Comparison of ENCODE assay signal across 20 cellular contexts in the genomic region with DNA sequence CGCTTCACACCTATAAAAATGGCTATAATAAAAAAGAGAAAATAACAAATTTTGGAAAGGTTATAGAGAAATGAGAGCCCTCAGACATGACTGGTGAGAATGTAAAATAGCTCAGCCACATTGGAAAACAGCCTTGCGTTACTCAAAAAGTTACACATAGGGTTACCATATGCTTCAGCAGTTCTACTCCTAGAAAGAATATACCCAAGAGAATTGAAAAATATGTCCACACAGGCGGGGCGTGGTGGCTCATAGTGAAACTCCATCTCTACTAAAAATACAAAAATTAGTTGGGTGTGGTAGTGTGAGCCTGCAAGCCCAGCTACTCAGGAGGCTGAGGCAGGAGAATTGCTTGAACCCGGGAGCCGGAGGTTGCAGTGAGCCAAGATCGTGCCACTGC. TPM values are rescaled to one million over a fixed set of nuclear protein-coding genes. Genes with fewer than 3 reads are reported as not detected.
A peak's percentile ranks its signal among the peaks of the same experiment; 100 is the strongest.
DNase-seq lines count a peak whose midpoint lies in the region; ATAC-seq, FAIRE-seq and TF ChIP-seq lines count a peak whose summit lies in the region.
"Had no signal": no experiment of that assay in that cellular context is flagged by ENCODE, and none has a peak within 500 bp of the region (broad histone marks: within the 10 kb centered on the region; RNA-seq: fewer than 3 reads in every experiment).

No MANE protein-coding gene starts in this region.

- H3K4me1 Mint-ChIP-seq in IgD-negative memory B cell (peaks cover 9 to 22% (median 19%) of the 10 kb centered on the region in 3 donors), Calu3 (ENCODE audit: low read depth, unreplicated experiment) (peaks cover 9% of the 10 kb centered on the region)
- H3K4me1 Mint-ChIP-seq in activated naive CD8-positive, alpha-beta T cell treated with anti-CD3 and anti-CD28 coated beads for 36 hours, result peaks cover 16% of the 10 kb centered on the region
- H3K4me1 Mint-ChIP-seq: mesothelial cell of epicardium had no signal

- BruUV-seq in Calu3 (replicated peaks; lab: Mats Ljungman, UMichigan), result no TSS peak

- TF ChIP-seq CTCF in GM12865 (IDR thresholded peaks at IDR 0.05; ENCODE audit: insufficient read depth, low read depth, low read length, missing control alignments) (no peak), Calu3 (IDR thresholded peaks at IDR 0.05; ENCODE audit: unreplicated experiment) (no peak)

- CTCF ChIA-PET in Calu3 (lab: Charles Lee), result no interaction called here

- no peak overlapping the region; the same call in 1 of the 2 replicates for H3K4me3 ChIP-seq in GM12865 (ENCODE audit: low read depth, low read length)
- H3K4me3 ChIP-seq: neural progenitor cell had no signal

- H3K27ac Mint-ChIP-seq in IgD-negative memory B cell (no peak overlapping the region), Calu3 (ENCODE audit: unreplicated experiment) (no peak overlapping the region)
- H3K27ac Mint-ChIP-seq in activated naive CD8-positive, alpha-beta T cell treated with anti-CD3 and anti-CD28 coated beads for 36 hours, result no peak overlapping the region
- H3K27ac Mint-ChIP-seq: mesothelial cell of epicardium; neural progenitor cell; T-helper 2 cell treated with Interferon-gamma antibody and Interleukin-4, amounts not matched to agents 5 μg/mL and 100 μg/mL, for 36 hours had no signal

- H3K36me3 Mint-ChIP-seq in IgD-negative memory B cell (peaks cover 3% of the 10 kb centered on the region), Calu3 (ENCODE audit: insufficient read depth, unreplicated experiment) (no peaks in the 10 kb centered on the region)
- H3K36me3 Mint-ChIP-seq in activated naive CD8-positive, alpha-beta T cell treated with anti-CD3 and anti-CD28 coated beads for 36 hours, result peaks cover 10% of the 10 kb centered on the region
- H3K36me3 Mint-ChIP-seq: mesothelial cell of epicardium, neural progenitor cell had no signal

- DNase-seq in GM12865 (ENCODE audit: low read depth) (peak; percentile 82), H54 (ENCODE audit: insufficient read length, low spot score) (no peak), Calu3 (no peak)
- DNase-seq in activated naive CD8-positive, alpha-beta T cell treated with anti-CD3 and anti-CD28 coated beads for 36 hours, result no peak
- DNase-seq: activated CD4-positive, alpha-beta T cell treated with anti-CD3 and anti-CD28 coated beads for 1 hour; activated gamma-delta T cell treated with Interleukin-2 at 50 U/mL for 16 hours; anterior cingulate cortex; NCI-H1694; NCI-H524; OCI-M1; retina had no signal

- H3K4me3 Mint-ChIP-seq in IgD-negative memory B cell (peak overlapping the region in 3 of 4 donors; percentile 8 to 89 (median 54)), Calu3 (ENCODE audit: low read depth, unreplicated experiment) (no peak overlapping the region)
- no peak overlapping the region for H3K4me3 Mint-ChIP-seq in activated naive CD8-positive, alpha-beta T cell treated with anti-CD3 and anti-CD28 coated beads for 36 hours
- H3K4me3 Mint-ChIP-seq: mesothelial cell of epicardium; neural progenitor cell; T-helper 2 cell treated with Interferon-gamma antibody and Interleukin-4, amounts not matched to agents 5 μg/mL and 100 μg/mL, for 36 hours had no signal

- no peak for FAIRE-seq in H54 (lab: Jason Lieb, UNC)

- ATAC-seq in GM19395 (IDR thresholded peaks at IDR 0.05; ENCODE audit: unreplicated experiment) (peak; percentile 73), HG02884 (IDR thresholded peaks at IDR 0.05; ENCODE audit: unreplicated experiment) (peak; percentile 68), HG02610 (IDR thresholded peaks at IDR 0.05; ENCODE audit: unreplicated experiment) (no peak)

- intact Hi-C loops in Calu3 (cut with micrococcal nuclease; ENCODE audit: unreplicated experiment), result no loop called here

- H3K27me3 Mint-ChIP-seq in IgD-negative memory B cell (peaks cover 20% of the 10 kb centered on the region), Calu3 (ENCODE audit: unreplicated experiment) (no peaks in the 10 kb centered on the region)
- no peaks in the 10 kb centered on the region for H3K27me3 Mint-ChIP-seq in activated naive CD8-positive, alpha-beta T cell treated with anti-CD3 and anti-CD28 coated beads for 36 hours

- no peak for TF ChIP-seq POLR2A in H54 (IDR thresholded peaks at IDR 0.05; ENCODE audit: low read depth, low read length)

- H3K9me3 Mint-ChIP-seq in IgD-negative memory B cell (no peaks in the 10 kb centered on the region), Calu3 (ENCODE audit: low read depth, unreplicated experiment) (no peaks in the 10 kb centered on the region)
- H3K9me3 Mint-ChIP-seq in activated naive CD8-positive, alpha-beta T cell treated with anti-CD3 and anti-CD28 coated beads for 36 hours, result no peaks in the 10 kb centered on the region
- H3K9me3 Mint-ChIP-seq: mesothelial cell of epicardium; neural progenitor cell; T-helper 2 cell treated with Interferon-gamma antibody and Interleukin-4, amounts not matched to agents 5 μg/mL and 100 μg/mL, for 36 hours had no signal

RNA-seq across cellular contexts. Expression of a gene that starts 7.6 kb away (rescaled TPM):
- polyA plus RNA-seq in IgD-negative memory B cell, result 4.3 TPM
- total RNA-seq in activated naive CD8-positive, alpha-beta T cell treated with anti-CD3 and anti-CD28 coated beads for 36 hours, result 1 to 10 TPM; 3.1 to 3.2 TPM
- 2.7 and 3.5 TPM in 2 replicates for total RNA-seq in Calu3 (2022)

RNA-seq across cellular contexts. Expression of a gene that starts 36.7 kb away (rescaled TPM):
- polyA plus RNA-seq in IgD-negative memory B cell, result 0.66 TPM
- 10 to 100 TPM; 21.9 to 22.3 TPM for total RNA-seq in activated naive CD8-positive, alpha-beta T cell treated with anti-CD3 and anti-CD28 coated beads for 36 hours
- total RNA-seq in Calu3 (2022), result not detected in 2 replicates
- total RNA-seq: M059J, mesothelial cell of epicardium had no signal
- polyA plus RNA-seq: AG04450 had no signal

Comparison
In these comparisons a context has a peak if more than half of its experiments do, and no peak if none do; other contexts are left out.
1. H3K4me3 Mint-ChIP-seq: peak in IgD-negative memory B cell (3 of 4); none in activated naive CD8-positive, alpha-beta T cell treated with anti-CD3 and anti-CD28 coated beads for 36 hours (single experiment) and Calu3 (single experiment).
2. RNA of a gene that starts 36.7 kb away (total RNA-seq): 21.9 to 22.3 TPM in activated naive CD8-positive, alpha-beta T cell treated with anti-CD3 and anti-CD28 coated beads for 36 hours; not detected in Calu3; every median in the first group is over 10 times any median in the second.